19 cellular contexts compared by ENCODE assay signal in genomic region chr3:32544894-32545293, GRCh38. TPM values are rescaled to one million over a fixed set of nuclear protein-coding genes. Genes with fewer than 3 reads are reported as not detected.
DNase-seq lines count a peak whose midpoint lies in the region; ATAC-seq and TF ChIP-seq lines count a peak whose summit lies in the region.
"Had no signal": no experiment of that assay in that cellular context is flagged by ENCODE, and none has a peak within 500 bp of the region (broad histone marks: within the 10 kb centered on the region; RNA-seq: fewer than 3 reads in every experiment).

No MANE protein-coding gene starts in this region.

- peak overlapping the region; percentile 6 for H3K27ac Mint-ChIP-seq in activated CD4-positive, alpha-beta memory T cell treated with anti-CD3 and anti-CD28 coated beads for 36 hours
- H3K27ac Mint-ChIP-seq in activated CD4-positive, alpha-beta memory T cell treated with anti-CD3 and anti-CD28 coated beads, Interleukin-2, amount 10 ng/mL, durations not matched to agents 7 days and 5 days: no peak overlapping the region
- peak overlapping the region; percentile 66 for H3K27ac Mint-ChIP-seq in chondrocyte (ENCODE audit: unreplicated experiment)
- peak overlapping the region; percentile 30 for H3K27ac Mint-ChIP-seq in nephron progenitor cell

- CTCF ChIA-PET in activated CD4-positive, alpha-beta memory T cell treated with anti-CD3 and anti-CD28 coated beads for 36 hours (lab: Charles Lee): no interaction called here
- CTCF ChIA-PET in activated CD4-positive, alpha-beta memory T cell treated with anti-CD3 and anti-CD28 coated beads, Interleukin-2, amount 10 ng/mL, durations not matched to agents 7 days and 5 days (lab: Charles Lee): no interaction called here

- intact Hi-C loops in activated CD4-positive, alpha-beta memory T cell treated with anti-CD3 and anti-CD28 coated beads for 36 hours (cut with micrococcal nuclease): no loop called here

- peaks cover 14% of the 10 kb centered on the region for H3K36me3 Mint-ChIP-seq in activated CD4-positive, alpha-beta memory T cell treated with anti-CD3 and anti-CD28 coated beads for 36 hours
- peaks cover 14% of the 10 kb centered on the region for H3K36me3 Mint-ChIP-seq in activated CD4-positive, alpha-beta memory T cell treated with anti-CD3 and anti-CD28 coated beads, Interleukin-2, amount 10 ng/mL, durations not matched to agents 7 days and 5 days (ENCODE audit: low read depth)
- H3K36me3 Mint-ChIP-seq in chondrocyte (ENCODE audit: low read depth): peaks cover 11% of the 10 kb centered on the region
- peaks cover 59% of the 10 kb centered on the region for H3K36me3 Mint-ChIP-seq in nephron progenitor cell (ENCODE audit: low read depth)

- no peaks in the 10 kb centered on the region for H3K9me3 Mint-ChIP-seq in activated CD4-positive, alpha-beta memory T cell treated with anti-CD3 and anti-CD28 coated beads for 36 hours
- no peaks in the 10 kb centered on the region for H3K9me3 Mint-ChIP-seq in activated CD4-positive, alpha-beta memory T cell treated with anti-CD3 and anti-CD28 coated beads, Interleukin-2, amount 10 ng/mL, durations not matched to agents 7 days and 5 days
- no peaks in the 10 kb centered on the region for H3K9me3 Mint-ChIP-seq in chondrocyte (ENCODE audit: low read depth)
- peaks cover 3% of the 10 kb centered on the region for H3K9me3 Mint-ChIP-seq in nephron progenitor cell

- ATAC-seq in HG02840 (IDR thresholded peaks at IDR 0.05; ENCODE audit: low FRiP score, unreplicated experiment): no peak
- no peak for ATAC-seq in HG03378 (IDR thresholded peaks at IDR 0.05; ENCODE audit: unreplicated experiment)
- ATAC-seq: esophagus mucosa, HepG2, Panc1 had no signal

- DNase-seq in activated CD4-positive, alpha-beta memory T cell treated with anti-CD3 and anti-CD28 coated beads for 36 hours: no peak
- no peak for DNase-seq in activated CD4-positive, alpha-beta memory T cell treated with anti-CD3 and anti-CD28 coated beads, Interleukin-2, amount 10 ng/mL, durations not matched to agents 7 days and 5 days
- peak; percentile 7 for DNase-seq in M059J (ENCODE audit: low read depth)
- DNase-seq in chondrocyte (ENCODE audit: low spot score): no peak
- DNase-seq in nephron progenitor cell: no peak
- no peak for DNase-seq in DMS53 treated with DMSO at 0.1 percent for 48 hours (lab: John Stamatoyannopoulos, UW; ENCODE audit: unreplicated experiment)
- DNase-seq: activated CD4-positive, CD25-positive, alpha-beta regulatory T cell treated with anti-CD3 and anti-CD28 coated beads, Interleukin-2, amount 50 U/mL, for 72 hours; activated CD8-positive, alpha-beta memory T cell treated with anti-CD3 and anti-CD28 coated beads, Interleukin-2, amount 50 U/mL, for 4 hours; activated naive CD4-positive, alpha-beta T cell; dermis blood vessel endothelial cell; hippocampal formation; NCI-H2081; NCI-H526 treated with DMSO at 0.1 percent for 48 hours; T1000 had no signal

- POLR2A ChIA-PET in activated CD4-positive, alpha-beta memory T cell treated with anti-CD3 and anti-CD28 coated beads for 36 hours (lab: Charles Lee): no interaction called here
- POLR2A ChIA-PET in activated CD4-positive, alpha-beta memory T cell treated with anti-CD3 and anti-CD28 coated beads, Interleukin-2, amount 10 ng/mL, durations not matched to agents 7 days and 5 days (lab: Charles Lee): interaction anchor here (1.3 kb wide), 1 partner anchor 25 kb away, joined by 3 read pairs; no protein-coding TSS in a partner anchor

- no peak overlapping the region for H3K4me3 Mint-ChIP-seq in activated CD4-positive, alpha-beta memory T cell treated with anti-CD3 and anti-CD28 coated beads for 36 hours
- H3K4me3 Mint-ChIP-seq in activated CD4-positive, alpha-beta memory T cell treated with anti-CD3 and anti-CD28 coated beads, Interleukin-2, amount 10 ng/mL, durations not matched to agents 7 days and 5 days: no peak overlapping the region
- no peak overlapping the region for H3K4me3 Mint-ChIP-seq in chondrocyte (ENCODE audit: unreplicated experiment)
- no peak overlapping the region for H3K4me3 Mint-ChIP-seq in nephron progenitor cell

- H3K27me3 Mint-ChIP-seq in activated CD4-positive, alpha-beta memory T cell treated with anti-CD3 and anti-CD28 coated beads for 36 hours: no peaks in the 10 kb centered on the region
- no peaks in the 10 kb centered on the region for H3K27me3 Mint-ChIP-seq in activated CD4-positive, alpha-beta memory T cell treated with anti-CD3 and anti-CD28 coated beads, Interleukin-2, amount 10 ng/mL, durations not matched to agents 7 days and 5 days
- H3K27me3 Mint-ChIP-seq in chondrocyte (ENCODE audit: low read depth) (no peaks in the 10 kb centered on the region), nephron progenitor cell (ENCODE audit: low read depth, poor library complexity) (peaks cover 4% of the 10 kb centered on the region)

- TF ChIP-seq CTCF in chondrocyte (IDR thresholded peaks at IDR 0.05) (no peak), nephron progenitor cell (IDR thresholded peaks at IDR 0.05) (no peak)

- peaks cover 14% of the 10 kb centered on the region for H3K4me1 Mint-ChIP-seq in activated CD4-positive, alpha-beta memory T cell treated with anti-CD3 and anti-CD28 coated beads for 36 hours (ENCODE audit: low read depth)
- peaks cover 6% of the 10 kb centered on the region for H3K4me1 Mint-ChIP-seq in activated CD4-positive, alpha-beta memory T cell treated with anti-CD3 and anti-CD28 coated beads, Interleukin-2, amount 10 ng/mL, durations not matched to agents 7 days and 5 days
- H3K4me1 Mint-ChIP-seq in chondrocyte (ENCODE audit: low read depth): peaks cover 20% of the 10 kb centered on the region
- peaks cover 9% of the 10 kb centered on the region for H3K4me1 Mint-ChIP-seq in nephron progenitor cell

RNA-seq across cellular contexts. Expression of gene DYNC1LI1, which starts 25.8 kb away (rescaled TPM):
- 10 to 100 TPM; 35.2 to 36.3 TPM for total RNA-seq in activated CD4-positive, alpha-beta memory T cell treated with anti-CD3 and anti-CD28 coated beads for 36 hours
- 10 to 100 TPM; 29.7 to 31.7 TPM for total RNA-seq in activated CD4-positive, alpha-beta memory T cell treated with anti-CD3 and anti-CD28 coated beads, Interleukin-2, amount 10 ng/mL, durations not matched to agents 7 days and 5 days
- total RNA-seq in M059J (2014; rRNA removed; shearing (Covaris generic)): 39.2 and 60.3 TPM in 2 replicates
- 56.9 to 73.1 TPM (median 69.2 TPM) in 3 replicates for total RNA-seq in chondrocyte

RNA-seq across cellular contexts. Expression of gene CMTM6, which starts 42.2 kb away (rescaled TPM):
- total RNA-seq in activated CD4-positive, alpha-beta memory T cell treated with anti-CD3 and anti-CD28 coated beads for 36 hours: 10 to 100 TPM; 87.7 to 89.1 TPM
- 10 to 100 TPM; 89.5 to 91.8 TPM for total RNA-seq in activated CD4-positive, alpha-beta memory T cell treated with anti-CD3 and anti-CD28 coated beads, Interleukin-2, amount 10 ng/mL, durations not matched to agents 7 days and 5 days
- total RNA-seq in M059J (2014; rRNA removed; shearing (Covaris generic)): 115 and 144 TPM in 2 replicates
- 51.8 to 59.0 TPM (median 54.0 TPM) in 3 replicates for total RNA-seq in chondrocyte
